In the genomic region with DNA sequence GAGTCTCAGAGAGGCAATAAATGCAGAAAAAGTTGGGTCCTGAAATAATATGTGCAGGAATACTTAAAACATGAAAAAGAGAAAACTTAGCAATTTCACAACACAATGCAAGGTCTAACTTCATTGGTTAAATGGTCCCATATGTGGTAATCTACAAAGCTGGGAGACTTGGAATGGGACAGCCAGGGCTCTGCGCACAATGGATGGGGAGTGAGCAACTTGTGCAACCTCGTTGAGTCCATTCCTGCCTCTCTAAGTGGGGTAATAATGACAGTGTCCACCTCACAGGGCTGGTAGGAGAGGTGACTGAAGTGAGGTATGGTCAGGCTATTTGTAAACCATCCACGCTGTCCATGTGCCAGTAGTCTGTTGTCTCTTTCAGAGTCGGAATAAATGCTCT, we compare ENCODE assay signal across 22 cellular contexts. TPM values are rescaled to one million over a fixed set of nuclear protein-coding genes. Genes with fewer than 3 reads are reported as not detected.
DNase-seq lines count a peak whose midpoint lies in the region; ATAC-seq and TF ChIP-seq lines count a peak whose summit lies in the region.
"Had no signal": no experiment of that assay in that cellular context is flagged by ENCODE, and none has a peak within 500 bp of the region (broad histone marks: within the 10 kb centered on the region; RNA-seq: fewer than 3 reads in every experiment).

No MANE protein-coding gene starts in this region.

- H2BK5ac ChIP-seq in H9 (ENCODE audit: insufficient read length, low read length): no peak overlapping the region

- peaks cover 98% of the 10 kb centered on the region for H3K27me3 Mint-ChIP-seq in H9 (ENCODE audit: low read depth)
- peaks cover 24% of the 10 kb centered on the region for H3K27me3 Mint-ChIP-seq in glutamatergic neuron (ENCODE audit: unreplicated experiment)

- H3K27ac ChIP-seq in H9 (ENCODE audit: insufficient read length, low read depth, low read length) (no peak overlapping the region), uterus (peak overlapping the region; percentile 98)
- H3K27ac ChIP-seq: A549; BLaER1 treated with 17β-estradiol and CSF1 and Interleukin-3, amounts not matched to agents 10 nM and 100 nM had no signal

- no peak overlapping the region for H2BK120ac ChIP-seq in H9 (ENCODE audit: low read depth, low read length, poor library complexity, severe bottlenecking)

- ATAC-seq in GM18858 (IDR thresholded peaks at IDR 0.05; ENCODE audit: unreplicated experiment): no peak
- ATAC-seq: A549, HCT116 had no signal

- H3K4me1 Mint-ChIP-seq in H9: peaks cover 7 to 28% of the 10 kb centered on the region in 2 experiments; a peak in 3 of 4 replicates
- H3K4me1 Mint-ChIP-seq in glutamatergic neuron (ENCODE audit: low read depth, unreplicated experiment): peaks cover 18% of the 10 kb centered on the region

- no peak overlapping the region for H2BK12ac ChIP-seq in H9 (ENCODE audit: insufficient read length, low read depth, low read length)

- H3K79me2 ChIP-seq in H9 (ENCODE audit: insufficient read depth, low read length): no peaks in the 10 kb centered on the region

- H4K91ac ChIP-seq in H9 (ENCODE audit: insufficient read length, low read depth, low read length): no peak overlapping the region

- no peak overlapping the region for H3K14ac ChIP-seq in H9 (ENCODE audit: insufficient read depth, low read length)

- H2AFZ ChIP-seq in H9 (ENCODE audit: low read length): no peak overlapping the region

- H4K20me1 ChIP-seq in H9 (ENCODE audit: control insufficient read depth, insufficient read depth, insufficient read length): peaks cover 3% of the 10 kb centered on the region

- H2BK15ac ChIP-seq in H9 (ENCODE audit: low read depth, low read length): no peak overlapping the region

- H3T11ph ChIP-seq in H9 (ENCODE audit: low read length): no peak overlapping the region

- intact Hi-C loops in uterus (cut with DNase I; ENCODE audit: low total_unique reads): no loop called here

- H3K4ac ChIP-seq in H9 (ENCODE audit: low read depth, low read length): no peak overlapping the region

- DNase-seq in AG20443 (ENCODE audit: low spot score) (peak; percentile 57), H9 (peak; percentile 4), glutamatergic neuron (no peak), uterus (peak in 1 of 2 donors; percentile 40), HPDE6-E6E7 (ENCODE audit: extremely low spot score) (no peak), medulla oblongata (ENCODE audit: extremely low spot score) (no peak)
- DNase-seq: 8988T; ACHN; CD4-positive, alpha-beta T cell; CD8-positive, alpha-beta memory T cell; DMS 273 treated with DMSO at 0.1 percent for 48 hours; DMS53; DMS79 treated with DMSO at 0.1 percent for 48 hours; GF-D8; GOT3 had no signal

- H4K8ac ChIP-seq in H9 (replicated peaks; ENCODE audit: insufficient read length, low read depth, low read length): no peak overlapping the region

- WGBS in H9 (ENCODE audit: extremely low coverage, insufficient read length, low lambda C conversion rate): no CpG with 5 or more reads among the region's 4 CpGs

- H3K4me2 ChIP-seq in H9 (ENCODE audit: insufficient read depth, insufficient read length, low read length): no peak overlapping the region
- H3K4me2 ChIP-seq: A549; BLaER1 treated with 17β-estradiol and CSF1 and Interleukin-3, amounts not matched to agents 10 nM and 100 nM had no signal

- H3K18ac ChIP-seq in H9 (ENCODE audit: insufficient read length, low read depth, low read length): no peak overlapping the region

- no peak overlapping the region for H3K23ac ChIP-seq in H9 (ENCODE audit: insufficient read length, low read depth, low read length)

- TF ChIP-seq CTCF in H9 (conservative IDR thresholded peaks at IDR 0.05) (no peak), glutamatergic neuron (IDR thresholded peaks at IDR 0.05; ENCODE audit: partially characterized antibody, unreplicated experiment) (no peak), uterus (IDR thresholded peaks at IDR 0.05) (no peak)

- H3K79me1 ChIP-seq in H9 (ENCODE audit: insufficient read depth, low read depth, low read length, poor library complexity, severe bottlenecking): no peaks in the 10 kb centered on the region

- H3K4me3 Mint-ChIP-seq in H9 (no peak overlapping the region), glutamatergic neuron (ENCODE audit: unreplicated experiment) (peak overlapping the region; percentile 13)
- H3K4me3 Mint-ChIP-seq: B cell; CD4-positive, alpha-beta T cell; CD8-positive, alpha-beta memory T cell had no signal

- H3K27ac Mint-ChIP-seq in H9 (no peak overlapping the region), glutamatergic neuron (ENCODE audit: unreplicated experiment) (no peak overlapping the region)
- H3K27ac Mint-ChIP-seq: B cell; CD14-positive monocyte; CD4-positive, alpha-beta T cell; CD8-positive, alpha-beta memory T cell had no signal

- H3K9me3 Mint-ChIP-seq in H9: peaks cover 0 to 2% of the 10 kb centered on the region in 2 experiments; a peak in 3 of 5 replicates
- H3K9me3 Mint-ChIP-seq in glutamatergic neuron (ENCODE audit: unreplicated experiment): peaks cover 10% of the 10 kb centered on the region
- H3K9me3 Mint-ChIP-seq: CD4-positive, alpha-beta T cell; CD8-positive, alpha-beta memory T cell had no signal

- H3K23me2 ChIP-seq in H9 (ENCODE audit: insufficient read length, low read depth, low read length, poor library complexity, severe bottlenecking): no peaks in the 10 kb centered on the region

- no peaks in the 10 kb centered on the region for H3K9me3 ChIP-seq in H9 (ENCODE audit: control insufficient read depth, low read depth, low read length)
- no peaks in the 10 kb centered on the region for H3K9me3 ChIP-seq in uterus
- H3K9me3 ChIP-seq: A549; BLaER1 treated with 17β-estradiol and CSF1 and Interleukin-3, amounts not matched to agents 10 nM and 100 nM had no signal

- H3K4me1 ChIP-seq in H9 (ENCODE audit: insufficient read depth, low read length): no peaks in the 10 kb centered on the region
- H3K4me1 ChIP-seq in uterus: peaks cover 0 to 3% of the 10 kb centered on the region in 2 donors

- H4K5ac ChIP-seq in H9 (ENCODE audit: insufficient read length, low read depth, low read length): no peak overlapping the region

- H2BK20ac ChIP-seq in H9 (ENCODE audit: low read depth, low read length, poor library complexity, severe bottlenecking): no peak overlapping the region

- no peak overlapping the region for H3K56ac ChIP-seq in H9 (ENCODE audit: insufficient read length, low read depth, low read length)

- H3K27me3 ChIP-seq in H9 (ENCODE audit: insufficient read depth, low read length): peaks cover 57% of the 10 kb centered on the region
- H3K27me3 ChIP-seq in uterus: no peaks in the 10 kb centered on the region

- H3K36me3 ChIP-seq in uterus: no peaks in the 10 kb centered on the region
- H3K36me3 ChIP-seq: BLaER1 treated with 17β-estradiol and CSF1 and Interleukin-3, amounts not matched to agents 10 nM and 100 nM had no signal

- no peak overlapping the region for H3K4me3 ChIP-seq in uterus
- H3K4me3 ChIP-seq: A549; BLaER1 treated with 17β-estradiol and CSF1 and Interleukin-3, amounts not matched to agents 10 nM and 100 nM had no signal

- H2AK5ac ChIP-seq in H9 (ENCODE audit: insufficient read length, low read length): no peak overlapping the region

- H3K36me3 Mint-ChIP-seq in H9 (ENCODE audit: insufficient read depth in 1 of 3, low read depth in 3 of 3) (no peaks in the 10 kb centered on the region), glutamatergic neuron (ENCODE audit: unreplicated experiment) (no peaks in the 10 kb centered on the region)
- H3K36me3 Mint-ChIP-seq: CD14-positive monocyte; CD8-positive, alpha-beta memory T cell had no signal

- no peak overlapping the region for H3K9ac ChIP-seq in H9 (ENCODE audit: extremely low read depth, insufficient read length, low read length)
- H3K9ac ChIP-seq: BLaER1 treated with 17β-estradiol and CSF1 and Interleukin-3, amounts not matched to agents 10 nM and 100 nM had no signal

- TF ChIP-seq POLR2A in uterus (IDR thresholded peaks at IDR 0.05): no peak

RNA-seq across cellular contexts. Expression of gene EMX2, which starts 11.8 kb away (rescaled TPM):
- total RNA-seq in H9 (2021) (not detected in 2 replicates), glutamatergic neuron (ENCODE audit: unreplicated experiment) (0.47 TPM), uterus (100 to 1,000 TPM in 1 of 4 donors, 10 to 100 TPM in 2, 1 to 10 TPM in 1; 6.7 to 154 (median 17.1) TPM)
- total RNA-seq: B cell; CD4-positive, alpha-beta T cell; CD8-positive, alpha-beta memory T cell; G401 had no signal

Comparison
In these comparisons a context has a peak if more than half of its experiments do, and no peak if none do; other contexts are left out.
1. DNase-seq: peak in AG20443 (single experiment) and H9 (single experiment); none in glutamatergic neuron (single experiment), HPDE6-E6E7 (single experiment) and medulla oblongata (single experiment).